11 cellular contexts compared by ENCODE assay signal in genomic region chrX:19964017-19964710, GRCh38. TPM values are rescaled to one million over a fixed set of nuclear protein-coding genes. Genes with fewer than 3 reads are reported as not detected.
DNase-seq lines count a peak whose midpoint lies in the region; ATAC-seq lines count a peak whose summit lies in the region.
"Had no signal": no experiment of that assay in that cellular context is flagged by ENCODE, and none has a peak within 500 bp of the region (broad histone marks: within the 10 kb centered on the region; RNA-seq: fewer than 3 reads in every experiment).

No MANE protein-coding gene starts in this region.

- no peak overlapping the region for H3K4me2 ChIP-seq in mesendoderm (ENCODE audit: low read length)

- CTCF ChIA-PET in activated naive CD4-positive, alpha-beta T cell treated with anti-CD3 and anti-CD28 coated beads for 36 hours (lab: Charles Lee) = no interaction called here

- WGBS in mesendoderm (ENCODE audit: extremely low coverage, insufficient coverage, low lambda C conversion rate) = no CpG with 5 or more reads among the region's 9 CpGs

- no peak overlapping the region for H3K27ac Mint-ChIP-seq in activated T-cell treated with anti-CD3 and anti-CD28 coated beads, Interleukin-2, amount 50 U/mL, for 24 hours
- no peak overlapping the region for H3K27ac Mint-ChIP-seq in activated naive CD4-positive, alpha-beta T cell treated with anti-CD3 and anti-CD28 coated beads for 36 hours
- H3K27ac Mint-ChIP-seq: T-helper 1 cell treated with Interleukin-12 subunit alpha and Interleukin-12 subunit beta and Interleukin-4 antibody, amounts not matched to agents 30 μg/mL and 1 μg/mL, for 36 hours had no signal

- H3K79me1 ChIP-seq in mesendoderm (ENCODE audit: low read length) = no peaks in the 10 kb centered on the region

- no peaks in the 10 kb centered on the region for H3K4me1 ChIP-seq in mesendoderm (ENCODE audit: control insufficient read depth, low read depth, low read length)
- H3K4me1 ChIP-seq: body of pancreas had no signal

- DNase-seq in activated T-cell treated with anti-CD3 and anti-CD28 coated beads for 4 hours = peak; percentile 5
- DNase-seq in activated T-cell treated with anti-CD3 and anti-CD28 coated beads, Interleukin-2, amount 50 U/mL, for 24 hours = no peak
- peak; percentile 77 for DNase-seq in activated naive CD4-positive, alpha-beta T cell treated with anti-CD3 and anti-CD28 coated beads for 36 hours
- DNase-seq in stimulated activated naive CD8-positive, alpha-beta T cell treated with anti-CD3 and anti-CD28 coated beads, Interleukin-15, Interleukin-2, amounts not matched to agents 100 U/mL and 50 U/mL, for 24 hours = peak; percentile 17
- no peak for DNase-seq in NCI-H1092 (lab: John Stamatoyannopoulos, UW)
- no peak for DNase-seq in mesendoderm
- DNase-seq: body of pancreas, NCI-H2227 treated with DMSO at 0.1 percent for 48 hours had no signal

- H3K18ac ChIP-seq in mesendoderm (ENCODE audit: low read length) = no peak overlapping the region

- H2BK5ac ChIP-seq in mesendoderm (ENCODE audit: low read length) = no peak overlapping the region

- H3K79me2 ChIP-seq in mesendoderm (ENCODE audit: control insufficient read depth, insufficient read depth, low read length) = no peaks in the 10 kb centered on the region

- no peaks in the 10 kb centered on the region for H3K9me3 Mint-ChIP-seq in activated T-cell treated with anti-CD3 and anti-CD28 coated beads, Interleukin-2, amount 50 U/mL, for 24 hours
- no peaks in the 10 kb centered on the region for H3K9me3 Mint-ChIP-seq in activated naive CD4-positive, alpha-beta T cell treated with anti-CD3 and anti-CD28 coated beads for 36 hours
- H3K9me3 Mint-ChIP-seq: T-helper 1 cell treated with Interleukin-12 subunit alpha and Interleukin-12 subunit beta and Interleukin-4 antibody, amounts not matched to agents 30 μg/mL and 1 μg/mL, for 36 hours had no signal

- H3K27me3 Mint-ChIP-seq in activated T-cell treated with anti-CD3 and anti-CD28 coated beads, Interleukin-2, amount 50 U/mL, for 24 hours = peaks cover 6% of the 10 kb centered on the region
- H3K27me3 Mint-ChIP-seq in activated naive CD4-positive, alpha-beta T cell treated with anti-CD3 and anti-CD28 coated beads for 36 hours (ENCODE audit: low read depth) = no peaks in the 10 kb centered on the region

- H3K56ac ChIP-seq in mesendoderm (ENCODE audit: low read length) = no peak overlapping the region

- H2BK120ac ChIP-seq in mesendoderm (ENCODE audit: low read depth, low read length) = no peak overlapping the region

- no peak overlapping the region for H2BK15ac ChIP-seq in mesendoderm (replicated peaks; ENCODE audit: low read depth)

- intact Hi-C loops in activated naive CD4-positive, alpha-beta T cell treated with anti-CD3 and anti-CD28 coated beads for 36 hours (cut with micrococcal nuclease) = loop anchor here (1.0 to 5.0 kb wide), 2 partner anchors 27 to 178 kb away; partner anchors contain the start of genes BCLAF3 and EIF1AX

- no peak overlapping the region for H3K27ac ChIP-seq in mesendoderm (ENCODE audit: low read depth, low read length)
- H3K27ac ChIP-seq: body of pancreas had no signal

- H4K8ac ChIP-seq in mesendoderm (ENCODE audit: low read depth, low read length) = no peak overlapping the region

- H3K4me3 ChIP-seq in mesendoderm (ENCODE audit: low read length) = no peak overlapping the region
- H3K4me3 ChIP-seq: body of pancreas had no signal

- H2AK5ac ChIP-seq in mesendoderm (ENCODE audit: low read length) = no peak overlapping the region

- no peak overlapping the region for H3K4ac ChIP-seq in mesendoderm (ENCODE audit: low read depth, low read length)

- H3K36me3 Mint-ChIP-seq in activated T-cell treated with anti-CD3 and anti-CD28 coated beads, Interleukin-2, amount 50 U/mL, for 24 hours (ENCODE audit: low read depth) = peaks cover 16% of the 10 kb centered on the region
- peaks cover 21% of the 10 kb centered on the region for H3K36me3 Mint-ChIP-seq in activated naive CD4-positive, alpha-beta T cell treated with anti-CD3 and anti-CD28 coated beads for 36 hours (ENCODE audit: low read depth)

- peaks cover 14% of the 10 kb centered on the region for H3K4me1 Mint-ChIP-seq in activated T-cell treated with anti-CD3 and anti-CD28 coated beads, Interleukin-2, amount 50 U/mL, for 24 hours (ENCODE audit: low read depth)
- peaks cover 22% of the 10 kb centered on the region for H3K4me1 Mint-ChIP-seq in activated naive CD4-positive, alpha-beta T cell treated with anti-CD3 and anti-CD28 coated beads for 36 hours (ENCODE audit: low read depth)

- H3K4me3 Mint-ChIP-seq in activated T-cell treated with anti-CD3 and anti-CD28 coated beads, Interleukin-2, amount 50 U/mL, for 24 hours = no peak overlapping the region
- no peak overlapping the region for H3K4me3 Mint-ChIP-seq in activated naive CD4-positive, alpha-beta T cell treated with anti-CD3 and anti-CD28 coated beads for 36 hours
- H3K4me3 Mint-ChIP-seq: T-helper 1 cell treated with Interleukin-12 subunit alpha and Interleukin-12 subunit beta and Interleukin-4 antibody, amounts not matched to agents 30 μg/mL and 1 μg/mL, for 36 hours had no signal

- peak; percentile 64 for ATAC-seq in HG03097 (IDR thresholded peaks at IDR 0.05; ENCODE audit: low FRiP score, unreplicated experiment)
- peak; percentile 81 for ATAC-seq in stimulated activated naive CD8-positive, alpha-beta T cell treated with anti-CD3 and anti-CD28 coated beads, Interleukin-15, Interleukin-2, amounts not matched to agents 100 U/mL and 50 U/mL, for 24 hours
- ATAC-seq in GM19452 (IDR thresholded peaks at IDR 0.05; ENCODE audit: unreplicated experiment) = no peak
- ATAC-seq: body of pancreas had no signal

- H3K23ac ChIP-seq in mesendoderm (ENCODE audit: low read length) = no peak overlapping the region

- H3K27me3 ChIP-seq in mesendoderm (ENCODE audit: insufficient read depth, low read length, poor library complexity) = no peaks in the 10 kb centered on the region
- H3K27me3 ChIP-seq: body of pancreas had no signal

- H3K36me3 ChIP-seq in mesendoderm (ENCODE audit: control insufficient read depth, insufficient read depth, low read length) = no peaks in the 10 kb centered on the region

- no peak overlapping the region for H4K5ac ChIP-seq in mesendoderm (ENCODE audit: low read length)

- no peak overlapping the region for H3K9ac ChIP-seq in mesendoderm (ENCODE audit: low read length)

RNA-seq across cellular contexts. Expression of gene BCLAF3, which starts 26.7 kb away (rescaled TPM):
- 1 to 10 TPM; 3.6 to 4.7 TPM for total RNA-seq in activated naive CD4-positive, alpha-beta T cell treated with anti-CD3 and anti-CD28 coated beads for 36 hours
- 2.8 TPM for polyA plus RNA-seq in mesendoderm (2013, experiment 1 of 2)
- 2.9 TPM for polyA plus RNA-seq in mesendoderm (2013, experiment 2 of 2)

Comparison
In these comparisons a context has a peak if more than half of its experiments do, and no peak if none do; other contexts are left out.
1. DNase-seq: peak in activated T-cell treated with anti-CD3 and anti-CD28 coated beads for 4 hours (single experiment), activated naive CD4-positive, alpha-beta T cell treated with anti-CD3 and anti-CD28 coated beads for 36 hours (single experiment) and stimulated activated naive CD8-positive, alpha-beta T cell treated with anti-CD3 and anti-CD28 coated beads, Interleukin-15, Interleukin-2, amounts not matched to agents 100 U/mL and 50 U/mL, for 24 hours (single experiment); none in activated T-cell treated with anti-CD3 and anti-CD28 coated beads, Interleukin-2, amount 50 U/mL, for 24 hours (single experiment), NCI-H1092 (single experiment) and mesendoderm (single experiment).